2 cellular contexts compared by ENCODE assay signal in the genomic region with DNA sequence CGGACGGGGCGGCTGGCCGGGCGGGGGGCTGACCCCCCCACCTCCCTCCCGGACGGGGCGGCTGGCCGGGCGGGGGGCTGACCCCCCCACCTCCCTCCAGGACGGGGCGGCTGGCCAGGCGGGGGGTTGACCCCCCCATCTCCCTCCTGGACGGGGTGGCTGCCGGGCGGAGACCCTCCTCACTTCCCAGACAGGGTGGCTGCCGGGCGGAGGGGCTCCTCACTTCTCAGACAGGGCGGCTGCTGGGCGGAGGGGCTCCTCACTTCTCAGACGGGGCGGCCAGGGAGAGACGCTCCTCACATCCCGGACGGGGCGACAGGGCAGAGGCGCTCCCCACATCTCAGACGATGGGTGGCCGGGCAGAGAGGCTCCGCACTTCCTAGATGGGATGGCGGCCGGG. TPM values are rescaled to one million over a fixed set of nuclear protein-coding genes. Genes with fewer than 3 reads are reported as not detected.
"Had no signal": no experiment of that assay in that cellular context is flagged by ENCODE, and none has a peak within 500 bp of the region (broad histone marks: within the 10 kb centered on the region; RNA-seq: fewer than 3 reads in every experiment).

No MANE protein-coding gene starts in this region.

RNA-seq across cellular contexts. Expression of a gene that starts 8.7 kb away (rescaled TPM):
- total RNA-seq: kidney epithelial cell, mononuclear cell had no signal
